Comparison of ENCODE assay signal across 8 cellular contexts in the genomic region with DNA sequence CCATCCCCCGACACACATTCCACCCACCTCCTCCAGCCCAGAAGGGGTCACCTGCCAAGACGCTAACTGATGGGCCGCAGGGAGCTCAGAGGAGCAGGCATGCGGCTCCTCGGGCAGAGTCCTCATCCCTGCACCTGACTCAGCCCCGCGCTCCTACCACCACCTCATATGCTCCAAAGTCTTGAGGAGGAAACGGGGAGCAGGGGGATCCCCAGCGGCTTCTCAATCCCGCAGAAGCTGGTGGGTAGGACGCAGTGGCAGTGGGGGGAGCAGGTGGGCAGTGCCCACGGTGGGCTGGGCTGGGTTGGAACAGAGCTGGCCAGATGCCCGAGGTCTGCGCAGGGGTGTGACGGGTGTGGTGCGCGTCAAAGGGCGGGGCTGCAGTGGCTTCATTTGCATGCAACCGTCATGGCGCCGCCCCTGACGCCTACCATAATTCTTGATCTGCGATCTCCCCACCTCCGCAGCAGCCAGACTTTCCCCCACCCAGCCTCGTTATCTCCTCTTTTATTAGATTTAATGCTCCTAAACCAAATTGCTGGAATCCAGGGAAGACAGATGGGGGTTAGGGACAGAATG. TPM values are rescaled to one million over a fixed set of nuclear protein-coding genes. Genes with fewer than 3 reads are reported as not detected.
DNase-seq lines count a peak whose midpoint lies in the region; ATAC-seq and TF ChIP-seq lines count a peak whose summit lies in the region.

No MANE protein-coding gene starts in this region.

- peaks cover 22% of the 10 kb centered on the region for H3K4me1 ChIP-seq in NT2/D1 (ENCODE audit: insufficient read depth, insufficient read length)

- no peaks in the 10 kb centered on the region for H3K27me3 ChIP-seq in NT2/D1 (ENCODE audit: insufficient read depth, insufficient read length)

- no peaks in the 10 kb centered on the region for H3K36me3 ChIP-seq in NT2/D1 (ENCODE audit: insufficient read depth, insufficient read length, low read length)

- intact Hi-C loops in left cardiac atrium (cut with DNase I), result loop anchor here in 1 of 2 donors (5.0 kb wide), 1 partner anchor 37 kb away; a partner anchor contains a TSS

- TF ChIP-seq CTCF in GM13977 (IDR thresholded peaks at IDR 0.05; ENCODE audit: extremely low read depth, insufficient read depth, missing control alignments), result no peak

- DNase-seq in GM13977 (ENCODE audit: low spot score) (peak; percentile 60), NT2/D1 (ENCODE audit: low read depth, low spot score) (no peak), left cardiac atrium (peak; percentile 66), T1000 (lab: John Stamatoyannopoulos, UW) (no peak), NCI-H1092 treated with DMSO at 0.1 percent for 48 hours (lab: John Stamatoyannopoulos, UW) (no peak)
- DNase-seq in stimulated activated CD4-positive, alpha-beta T cell treated with anti-CD3 and anti-CD28 coated beads, Interleukin-12 subunit alpha, Interleukin-12 subunit beta, amount 100 ng/mL, for 48 hours (ENCODE audit: low read depth in 2 of 3, low spot score in 1 of 3), result peak; percentile 3 to 4 (median 4)

- H3K9ac ChIP-seq in NT2/D1 (ENCODE audit: insufficient read length, low read depth), result no peak overlapping the region

- H3K4me3 ChIP-seq in NT2/D1 (ENCODE audit: insufficient read length, low read depth), result peak overlapping the region; percentile 6

- ATAC-seq in left cardiac atrium (peak; percentile 70 to 72), HG02588 (IDR thresholded peaks at IDR 0.05; ENCODE audit: unreplicated experiment) (no peak), GM18870 (IDR thresholded peaks at IDR 0.05; ENCODE audit: unreplicated experiment) (no peak)

- no peaks in the 10 kb centered on the region for H3K9me3 ChIP-seq in NT2/D1 (ENCODE audit: insufficient read depth, low read length)

- in situ Hi-C loops in GM13977 (cut with MboI; ENCODE audit: low pct_unique_long_range_greater_than_20kb, low sequenced_read_pairs, unreplicated experiment), result no loop called here

RNA-seq across cellular contexts. Expression of a gene that starts 39.0 kb away (rescaled TPM):
- total RNA-seq in left cardiac atrium, result 10 to 100 TPM; 63.4 to 65.2 TPM

Comparison
In these comparisons a context has a peak if more than half of its experiments do, and no peak if none do; other contexts are left out.
1. DNase-seq: peak in GM13977 (single experiment), left cardiac atrium (single experiment) and stimulated activated CD4-positive, alpha-beta T cell treated with anti-CD3 and anti-CD28 coated beads, Interleukin-12 subunit alpha, Interleukin-12 subunit beta, amount 100 ng/mL, for 48 hours (3 of 3); none in NT2/D1 (single experiment), T1000 (single experiment) and NCI-H1092 treated with DMSO at 0.1 percent for 48 hours (single experiment).
2. ATAC-seq: peak in left cardiac atrium (2 of 2); none in HG02588 (single experiment) and GM18870 (single experiment).